In genomic region chr6:120826253-120826652, GRCh38 we compare ENCODE assay signal across 10 cellular contexts.
DNase-seq lines count a peak whose midpoint lies in the region; ATAC-seq and FAIRE-seq lines count a peak whose summit lies in the region.
"Had no signal": no experiment of that assay in that cellular context is flagged by ENCODE, and none has a peak within 500 bp of the region (broad histone marks: within the 10 kb centered on the region; RNA-seq: fewer than 3 reads in every experiment).

No MANE protein-coding gene starts in this region.

- H2BK120ac ChIP-seq in mesenchymal stem cell (ENCODE audit: low read depth, low read length) = no peak overlapping the region

- no peaks in the 10 kb centered on the region for H3K9me3 ChIP-seq in Karpas-422 (ENCODE audit: low read length)
- no peaks in the 10 kb centered on the region for H3K9me3 ChIP-seq in adipocyte (ENCODE audit: control insufficient read depth, low read length)
- H3K9me3 ChIP-seq in mesenchymal stem cell (ENCODE audit: control insufficient read depth, low read length) = no peaks in the 10 kb centered on the region
- H3K9me3 ChIP-seq: BLaER1 treated with 17β-estradiol and CSF1 and Interleukin-3, amounts not matched to agents 10 nM and 100 nM had no signal

- no peak overlapping the region for H3K4ac ChIP-seq in mesenchymal stem cell (ENCODE audit: low read depth in 1 of 2, low read length in 2 of 2)

- no peaks in the 10 kb centered on the region for H3K79me2 ChIP-seq in Karpas-422 (ENCODE audit: low read length)

- H3K27ac ChIP-seq in Karpas-422 (ENCODE audit: low read length) (no peak overlapping the region), mesenchymal stem cell (ENCODE audit: low read length, poor library complexity, severe bottlenecking) (no peak overlapping the region)
- H3K27ac ChIP-seq: BLaER1 treated with 17β-estradiol and CSF1 and Interleukin-3, amounts not matched to agents 10 nM and 100 nM had no signal

- no peaks in the 10 kb centered on the region for H3K36me3 ChIP-seq in Karpas-422 (ENCODE audit: insufficient read depth, low read length)
- no peaks in the 10 kb centered on the region for H3K36me3 ChIP-seq in adipocyte (ENCODE audit: control insufficient read depth, insufficient read depth, low read length, severe bottlenecking)
- H3K36me3 ChIP-seq in mesenchymal stem cell (ENCODE audit: control insufficient read depth in 1 of 2, insufficient read depth in 2 of 2, low read depth in 1 of 2, low read length in 2 of 2) = no peaks in the 10 kb centered on the region
- H3K36me3 ChIP-seq: BLaER1 treated with 17β-estradiol and CSF1 and Interleukin-3, amounts not matched to agents 10 nM and 100 nM had no signal

- H2BK12ac ChIP-seq in mesenchymal stem cell (ENCODE audit: low read length in 2 of 2) = no peak overlapping the region

- H3K9ac ChIP-seq in Karpas-422 (ENCODE audit: low read length) (no peak overlapping the region), adipocyte (ENCODE audit: low read length) (no peak overlapping the region), mesenchymal stem cell (ENCODE audit: low read length) (no peak overlapping the region)
- H3K9ac ChIP-seq: BLaER1 treated with 17β-estradiol and CSF1 and Interleukin-3, amounts not matched to agents 10 nM and 100 nM had no signal

- H2BK5ac ChIP-seq in mesenchymal stem cell (ENCODE audit: low read depth, low read length, poor library complexity, severe bottlenecking) = no peak overlapping the region

- no peak overlapping the region for H3K23ac ChIP-seq in mesenchymal stem cell (ENCODE audit: low read length in 2 of 2)

- H4K8ac ChIP-seq in mesenchymal stem cell (ENCODE audit: low read length) = no peak overlapping the region

- H2AK5ac ChIP-seq in mesenchymal stem cell (ENCODE audit: low read length, severe bottlenecking) = no peak overlapping the region

- H3K4me2 ChIP-seq in Karpas-422 (ENCODE audit: low read depth, low read length, poor library complexity, severe bottlenecking) (no peak overlapping the region), mesenchymal stem cell (ENCODE audit: low read length, poor library complexity, severe bottlenecking) (no peak overlapping the region)
- H3K4me2 ChIP-seq: BLaER1 treated with 17β-estradiol and CSF1 and Interleukin-3, amounts not matched to agents 10 nM and 100 nM had no signal

- H2AFZ ChIP-seq in Karpas-422 (ENCODE audit: low read length) (no peak overlapping the region), mesenchymal stem cell (ENCODE audit: low read depth, low read length) (no peak overlapping the region)

- H3K4me3 ChIP-seq in Karpas-422 (ENCODE audit: low read length) = no peak overlapping the region
- no peak overlapping the region for H3K4me3 ChIP-seq in adipocyte (ENCODE audit: low read length)
- H3K4me3 ChIP-seq in mesenchymal stem cell (ENCODE audit: insufficient read depth in 1 of 2, low read depth in 1 of 2, low read length in 2 of 2) = no peak overlapping the region
- H3K4me3 ChIP-seq: BLaER1 treated with 17β-estradiol and CSF1 and Interleukin-3, amounts not matched to agents 10 nM and 100 nM had no signal

- FAIRE-seq in RCC 7860 (lab: Jason Lieb, UNC) = no peak
- FAIRE-seq: TTC549 had no signal

- H3K4me1 ChIP-seq in Karpas-422 (ENCODE audit: low read length) (no peaks in the 10 kb centered on the region), adipocyte (ENCODE audit: control insufficient read depth, insufficient read depth, low read length) (no peaks in the 10 kb centered on the region), mesenchymal stem cell (ENCODE audit: control insufficient read depth, insufficient read depth, low read depth, low read length) (no peaks in the 10 kb centered on the region)
- H3K4me1 ChIP-seq: BLaER1 treated with 17β-estradiol and CSF1 and Interleukin-3, amounts not matched to agents 10 nM and 100 nM had no signal

- no peak overlapping the region for H2BK15ac ChIP-seq in mesenchymal stem cell (ENCODE audit: low read depth, poor library complexity, severe bottlenecking)

- no peak overlapping the region for H3K18ac ChIP-seq in mesenchymal stem cell (ENCODE audit: low read depth in 1 of 2, low read length in 2 of 2)

- H3K79me1 ChIP-seq in mesenchymal stem cell (replicated peaks; ENCODE audit: low read length, poor library complexity, severe bottlenecking) = no peaks in the 10 kb centered on the region

- no peaks in the 10 kb centered on the region for H4K20me1 ChIP-seq in Karpas-422 (ENCODE audit: insufficient read depth, low read depth, low read length)
- H4K20me1 ChIP-seq: BLaER1 treated with 17β-estradiol and CSF1 and Interleukin-3, amounts not matched to agents 10 nM and 100 nM had no signal

- H3K9me2 ChIP-seq in Karpas-422 (replicated peaks; ENCODE audit: insufficient read depth, low read length) = no peaks in the 10 kb centered on the region

- H4K91ac ChIP-seq in mesenchymal stem cell (ENCODE audit: low read length) = no peak overlapping the region

- H3K14ac ChIP-seq in mesenchymal stem cell (ENCODE audit: low read length in 2 of 2) = no peak overlapping the region

- H3K27me3 ChIP-seq in Karpas-422 (ENCODE audit: low read length) (no peaks in the 10 kb centered on the region), adipocyte (replicated peaks; ENCODE audit: control insufficient read depth, insufficient read depth, low read length) (no peaks in the 10 kb centered on the region), mesenchymal stem cell (ENCODE audit: control insufficient read depth in 1 of 2, insufficient read depth in 1 of 2, low read length in 2 of 2) (no peaks in the 10 kb centered on the region)
- H3K27me3 ChIP-seq: BLaER1 treated with 17β-estradiol and CSF1 and Interleukin-3, amounts not matched to agents 10 nM and 100 nM had no signal

- DNase-seq in NCI-H2196 (lab: John Stamatoyannopoulos, UW; ENCODE audit: unreplicated experiment) = peak; percentile 13
- no peak for DNase-seq in NCI-H2196 treated with DMSO at 0.1 percent for 48 hours (lab: John Stamatoyannopoulos, UW; ENCODE audit: unreplicated experiment)
- peak; percentile 68 for DNase-seq in Karpas-422
- DNase-seq in adipocyte (ENCODE audit: low read depth) = peak; percentile 9
- DNase-seq in mesenchymal stem cell = peak; percentile 4
- DNase-seq in activated CD4-positive, CD25-positive, alpha-beta regulatory T cell treated with anti-CD3 and anti-CD28 coated beads, Interleukin-2, amount 50 U/mL, for 72 hours = no peak
- DNase-seq in RCC 7860 (ENCODE audit: low spot score) = no peak

- no peak for ATAC-seq in GM19455 (IDR thresholded peaks at IDR 0.05; ENCODE audit: unreplicated experiment)

- WGBS in mesenchymal stem cell = 50% methylated on average over 2 of the region's 2 CpGs

Comparison
In these comparisons a context has a peak if more than half of its experiments do, and no peak if none do; other contexts are left out.
1. DNase-seq: peak in NCI-H2196 (single experiment), Karpas-422 (single experiment), adipocyte (single experiment) and mesenchymal stem cell (single experiment); none in NCI-H2196 treated with DMSO at 0.1 percent for 48 hours (single experiment), activated CD4-positive, CD25-positive, alpha-beta regulatory T cell treated with anti-CD3 and anti-CD28 coated beads, Interleukin-2, amount 50 U/mL, for 72 hours (single experiment) and RCC 7860 (single experiment).